ENCODE assay signal across 1 cellular context in the genomic region with DNA sequence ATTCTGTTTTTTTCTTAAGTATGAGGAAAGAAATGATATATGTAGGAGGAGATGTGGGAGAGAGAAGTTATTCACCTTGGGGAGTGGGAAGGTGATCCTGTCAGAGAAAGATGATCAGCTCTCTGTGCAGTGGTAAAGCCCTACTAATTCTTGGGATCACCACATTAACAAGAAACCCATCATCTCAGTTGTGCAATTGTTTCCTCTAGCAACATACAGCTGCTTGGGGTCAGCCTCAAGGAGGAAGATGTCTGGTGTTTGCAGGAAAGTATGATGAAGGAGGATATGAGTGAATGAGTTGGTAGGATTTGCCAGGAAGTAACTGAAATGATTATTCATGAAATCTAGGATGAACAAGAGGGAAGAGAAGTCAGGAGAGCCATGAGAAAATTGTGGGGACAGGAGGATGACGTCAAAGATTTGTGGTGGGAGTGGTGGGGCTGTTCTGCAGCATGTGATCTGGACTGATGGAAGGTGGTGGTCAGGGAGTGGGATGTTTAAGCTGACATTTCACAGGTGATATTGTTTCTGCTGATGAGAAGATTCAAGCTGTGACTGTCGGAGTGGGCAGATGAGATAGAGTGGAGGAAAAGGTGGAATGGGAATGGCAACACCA.
A peak's percentile ranks its signal among the peaks of the same experiment; 100 is the strongest.
TF ChIP-seq lines count a peak whose summit lies in the region.

No MANE protein-coding gene starts in this region.

TF ChIP-seq in endothelial cell of umbilical vein, 7 proteins besides CTCF, POLR2A, EP300 and RAD21:
- TF ChIP-seq MYC (IDR thresholded peaks at IDR 0.05; ENCODE audit: low read depth, low read length), result no peak
- peak; percentile 32 for TF ChIP-seq GATA2 (IDR thresholded peaks at IDR 0.05; ENCODE audit: insufficient read depth, insufficient read length, low read depth, low read length)
- peak; percentile 32 for TF ChIP-seq JUN (IDR thresholded peaks at IDR 0.05; ENCODE audit: borderline replicate concordance, insufficient read depth, insufficient read length, low read depth)
- peak; percentile 56 for TF ChIP-seq FOS (IDR thresholded peaks at IDR 0.05; ENCODE audit: borderline replicate concordance, insufficient read depth, low read length)
- TF ChIP-seq, protein P1, sequence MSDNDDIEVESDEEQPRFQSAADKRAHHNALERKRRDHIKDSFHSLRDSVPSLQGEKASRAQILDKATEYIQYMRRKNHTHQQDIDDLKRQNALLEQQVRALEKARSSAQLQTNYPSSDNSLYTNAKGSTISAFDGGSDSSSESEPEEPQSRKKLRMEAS (IDR thresholded peaks at IDR 0.05; ENCODE audit: insufficient read depth, insufficient read length), result no peak
- peak; percentile 22 for TF ChIP-seq POLR2AphosphoS5 (IDR thresholded peaks at IDR 0.05; ENCODE audit: insufficient read depth, low read depth, low read length)
- no peak for TF ChIP-seq EZH2 (IDR thresholded peaks at IDR 0.05; ENCODE audit: borderline replicate concordance, low read depth, low read length, severe bottlenecking)
